8 cellular contexts compared by ENCODE assay signal in the genomic region with DNA sequence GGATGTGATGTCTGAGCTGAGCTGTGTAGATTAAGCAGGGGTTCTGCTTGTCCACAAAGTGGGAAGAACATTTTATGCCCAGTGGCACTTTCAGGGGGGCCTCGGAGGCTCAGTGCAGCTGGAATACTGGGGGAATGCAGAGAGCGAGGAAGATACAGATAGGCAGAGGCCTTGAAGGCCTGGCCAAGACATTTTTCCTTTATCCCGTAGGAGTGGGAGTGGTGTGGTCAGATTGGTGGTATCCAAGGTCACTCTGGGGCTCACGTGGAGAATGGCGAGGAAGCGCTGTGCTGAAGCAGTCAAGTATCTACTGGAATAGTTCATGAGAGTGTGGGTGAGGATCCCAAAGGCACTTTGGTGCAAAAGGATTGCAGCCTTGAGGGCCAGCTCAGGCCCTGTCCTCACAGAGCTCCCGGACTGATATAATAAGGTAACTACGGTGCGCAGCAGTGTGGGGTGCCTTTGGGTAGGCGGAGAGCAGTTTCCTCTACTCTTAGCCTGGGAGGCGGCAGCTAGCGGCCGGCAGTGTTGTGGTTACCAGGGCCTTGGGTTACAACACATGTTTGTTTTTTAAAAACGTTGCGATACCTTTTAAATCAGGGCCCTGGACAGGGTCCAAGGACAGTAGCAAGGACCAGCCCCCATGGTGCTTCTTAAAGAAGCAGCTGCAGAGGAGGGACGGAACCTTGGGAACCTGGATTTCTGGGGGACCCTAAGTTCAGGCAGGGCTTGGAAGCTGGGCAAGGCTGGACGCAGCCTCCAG. TPM values are rescaled to one million over a fixed set of nuclear protein-coding genes. Genes with fewer than 3 reads are reported as not detected.
DNase-seq lines count a peak whose midpoint lies in the region; ATAC-seq and TF ChIP-seq lines count a peak whose summit lies in the region.

No MANE protein-coding gene starts in this region.

- H3K4me3 ChIP-seq in fibroblast of pulmonary artery (replicated peaks; ENCODE audit: low read depth, low read length) (no peak overlapping the region), spleen (peak overlapping the region in 2 of 8 donors; percentile 3 to 45)

- peak overlapping the region; percentile 30 to 85 (median 74) for H3K27ac ChIP-seq in spleen

- 28 to 32% (median 29%) methylated on average over 17 of the region's 17 CpGs for WGBS in spleen, 5 donors

- no peaks in the 10 kb centered on the region for H3K27me3 ChIP-seq in spleen (replicated peaks in 1 of 7)

- H3K9me3 ChIP-seq in spleen = no peaks in the 10 kb centered on the region

- no peak for TF ChIP-seq CTCF in fibroblast of pulmonary artery (IDR thresholded peaks at IDR 0.05; ENCODE audit: low read length, missing control alignments)
- TF ChIP-seq CTCF in spleen (IDR thresholded peaks at IDR 0.05 in 8 of 11, conservative IDR thresholded peaks at IDR 0.05 in 3 of 11) = no peak

- intact Hi-C loops in spleen (cut with DNase I; ENCODE audit: low total_unique reads) = loop anchor here (5.0 to 10.0 kb wide), 2 partner anchors 60 to 107 kb away; no protein-coding TSS in a partner anchor

- peak; percentile 76 for ATAC-seq in HG02571 (IDR thresholded peaks at IDR 0.05; ENCODE audit: unreplicated experiment)

- no peak for TF ChIP-seq POLR2A in spleen (IDR thresholded peaks at IDR 0.05)

- DNase-seq in NCI-H748 (lab: John Stamatoyannopoulos, UW; ENCODE audit: unreplicated experiment) (peak; percentile 14), NCI-H748 treated with DMSO at 0.1 percent for 48 hours (lab: John Stamatoyannopoulos, UW) (no peak), NOMO-1 treated with DMSO at 0.1 percent for 48 hours (lab: John Stamatoyannopoulos, UW; ENCODE audit: unreplicated experiment) (peak; percentile 52), fibroblast of pulmonary artery (ENCODE audit: low read depth) (peak; percentile 93), spleen (peak; percentile 92), kidney glomerular epithelial cell (lab: John Stamatoyannopoulos, UW) (no peak), iPS-NIHi7 (ENCODE audit: extremely low spot score) (no peak)

- peaks cover 11 to 85% (median 50%) of the 10 kb centered on the region in 6 donors for H3K4me1 ChIP-seq in spleen

- H3K36me3 ChIP-seq in spleen = no peaks in the 10 kb centered on the region

RNA-seq across cellular contexts. Expression of a gene that starts 10.8 kb away (rescaled TPM):
- 100 to 1,000 TPM in 4 of 7 donors, 10 to 100 TPM in 3; 68.4 to 145 (median 106) TPM for total RNA-seq in spleen
- 10 to 100 TPM; 37.7 to 90.3 (median 39.3) TPM for polyA plus RNA-seq in spleen

RNA-seq across cellular contexts. Expression of a gene that starts 18.3 kb away (rescaled TPM):
- total RNA-seq in spleen = 10 to 100 TPM; 54.7 to 95.7 (median 73.7) TPM
- 10 to 100 TPM; 31.6 to 86.2 (median 48.4) TPM for polyA plus RNA-seq in spleen

Comparison
In these comparisons a context has a peak if more than half of its experiments do, and no peak if none do; other contexts are left out.
1. DNase-seq: peak in NCI-H748 (single experiment), NOMO-1 treated with DMSO at 0.1 percent for 48 hours (single experiment), fibroblast of pulmonary artery (single experiment) and spleen (single experiment); none in NCI-H748 treated with DMSO at 0.1 percent for 48 hours (single experiment), kidney glomerular epithelial cell (single experiment) and iPS-NIHi7 (single experiment).